ENCODE assay signal across 24 cellular contexts in genomic region chr17:28366605-28367004, GRCh38. TPM values are rescaled to one million over a fixed set of nuclear protein-coding genes. Genes with fewer than 3 reads are reported as not detected.
DNase-seq lines count a peak whose midpoint lies in the region; ATAC-seq, FAIRE-seq and TF ChIP-seq lines count a peak whose summit lies in the region.
"Had no signal": no experiment of that assay in that cellular context is flagged by ENCODE, and none has a peak within 500 bp of the region (broad histone marks: within the 10 kb centered on the region; RNA-seq: fewer than 3 reads in every experiment).

No MANE protein-coding gene starts in this region.

- ATAC-seq in HCT116 (no peak), HepG2 (no peak), HG02678 (IDR thresholded peaks at IDR 0.05; ENCODE audit: unreplicated experiment) (no peak)
- ATAC-seq: stimulated activated naive B cell treated with anti-CD40 and anti-IgM and Interleukin-4, amounts not matched to agents 10 μg/mL and 1 μg/mL and 100 μg/mL, for 72 hours had no signal

- H3K9me2 ChIP-seq in HCT116 (ENCODE audit: insufficient read depth): no peaks in the 10 kb centered on the region

- H3K9ac ChIP-seq in HCT116 (ENCODE audit: low read length) (no peak overlapping the region), HepG2 (ENCODE audit: insufficient read depth, low read depth, low read length) (no peak overlapping the region)
- H3K9ac ChIP-seq: neural progenitor cell had no signal

- no peak overlapping the region for H3K4me2 ChIP-seq in HCT116 (ENCODE audit: low read length)
- H3K4me2 ChIP-seq in HepG2 (ENCODE audit: low read depth, low read length): no peak overlapping the region
- H3K4me2 ChIP-seq: neural progenitor cell, PC-9 had no signal

- RAD21 ChIA-PET in HCT116 (lab: Charles Lee; ENCODE audit: low non-redundant PET in 1 of 2, low total read pairs in 2 of 2, uncharacterized antibody in 2 of 2, unreplicated experiment in 2 of 2): no interaction called here

- in situ Hi-C loops in HepG2 (cut with HindIII; ENCODE audit: extremely low pct_ligation_motif_present, low pct_unique_long_range_greater_than_20kb): no loop called here

- H3K27ac ChIP-seq in HCT116 (ENCODE audit: low read depth, low read length): no peak overlapping the region
- H3K27ac ChIP-seq in HepG2 (ENCODE audit: extremely low read length, insufficient read depth, low read length): peak overlapping the region; percentile 92
- no peak overlapping the region for H3K27ac ChIP-seq in spleen
- H3K27ac ChIP-seq: neural progenitor cell, PC-9, SJSA1, tibial nerve had no signal

- no peak overlapping the region for H3K4me3 Mint-ChIP-seq in Caco-2 (ENCODE audit: unreplicated experiment)
- H3K4me3 Mint-ChIP-seq: activated B cell treated with CpG ODN at 0.5 μM for 24 hours; CD4-positive, alpha-beta memory T cell; neural progenitor cell; stimulated activated naive B cell treated with anti-CD40 and anti-IgM and Interleukin-4, amounts not matched to agents 10 μg/mL and 1 μg/mL and 100 μg/mL, for 72 hours; T-helper 2 cell treated with Interferon-gamma antibody and Interleukin-4, amounts not matched to agents 5 μg/mL and 100 μg/mL, for 36 hours had no signal

- no peaks in the 10 kb centered on the region for H3K79me2 ChIP-seq in HCT116 (ENCODE audit: insufficient read depth, low read length)
- peaks cover 7% of the 10 kb centered on the region for H3K79me2 ChIP-seq in HepG2 (ENCODE audit: insufficient read depth, low read length)

- WGBS in HepG2 (ENCODE audit: low lambda C conversion rate): 89% methylated on average over 1 of the region's 1 CpG
- 65 to 93% (median 83%) methylated on average over 1 of the region's 1 CpG for WGBS in spleen, 5 donors

- no peak for TF ChIP-seq EP300 in HepG2 (IDR thresholded peaks at IDR 0.05; ENCODE audit: low read depth in 2 of 2, low read length in 2 of 2)
- no peak for TF ChIP-seq EP300 in HepG2 (CRISPR knock-in tag; IDR thresholded peaks at IDR 0.05; ENCODE audit: borderline replicate concordance)

- H3K36me3 Mint-ChIP-seq in Caco-2 (ENCODE audit: insufficient read depth, unreplicated experiment): peaks cover 66% of the 10 kb centered on the region
- H3K36me3 Mint-ChIP-seq: neural progenitor cell had no signal

- H3K4me3 ChIP-seq in Caco-2 (ENCODE audit: low read depth, low read length): no peak overlapping the region
- no peak overlapping the region for H3K4me3 ChIP-seq in HCT116 (replicated peaks in 1 of 2; ENCODE audit: low read depth in 1 of 2, low read length in 2 of 2)
- H3K4me3 ChIP-seq in HepG2 (replicated peaks in 1 of 3; ENCODE audit: insufficient read depth in 1 of 3, low read depth in 2 of 3, low read length in 3 of 3): no peak overlapping the region
- no peak overlapping the region for H3K4me3 ChIP-seq in spleen
- H3K4me3 ChIP-seq: neural progenitor cell, PC-9, SJSA1, tibial nerve had no signal

- no peaks in the 10 kb centered on the region for H3K27me3 Mint-ChIP-seq in Caco-2 (ENCODE audit: insufficient read depth, unreplicated experiment)
- H3K27me3 Mint-ChIP-seq: activated B cell treated with CpG ODN at 0.5 μM for 24 hours; CD4-positive, alpha-beta memory T cell; stimulated activated naive B cell treated with anti-CD40 and anti-IgM and Interleukin-4, amounts not matched to agents 10 μg/mL and 1 μg/mL and 100 μg/mL, for 72 hours had no signal

- peak; percentile 10 to 31 for TF ChIP-seq CTCF in Caco-2 (IDR thresholded peaks at IDR 0.05; ENCODE audit: insufficient read depth in 1 of 2, low read depth in 1 of 2, low read length in 1 of 2, severe bottlenecking in 1 of 2, unreplicated experiment in 1 of 2)
- TF ChIP-seq CTCF in HCT116 (IDR thresholded peaks at IDR 0.05 in 2 of 3, conservative IDR thresholded peaks at IDR 0.05 in 1 of 3; ENCODE audit: borderline replicate concordance in 1 of 3, insufficient read depth in 1 of 3, low read depth in 2 of 3, low read length in 2 of 3): peak in 2 of 3 experiments; percentile 14 to 29; a peak in 2 of 6 replicates
- no peak for TF ChIP-seq CTCF in HepG2 (CRISPR knock-in tag; IDR thresholded peaks at IDR 0.05)
- no peak for TF ChIP-seq CTCF in spleen (IDR thresholded peaks at IDR 0.05 in 8 of 11, conservative IDR thresholded peaks at IDR 0.05 in 3 of 11)

- H3K4me1 Mint-ChIP-seq in Caco-2 (ENCODE audit: low read depth, unreplicated experiment): peaks cover 42% of the 10 kb centered on the region

- no peaks in the 10 kb centered on the region for H3K9me3 ChIP-seq in Caco-2
- no peaks in the 10 kb centered on the region for H3K9me3 ChIP-seq in HCT116 (ENCODE audit: control insufficient read depth in 1 of 2, insufficient read depth in 1 of 2, low read depth in 1 of 2, low read length in 2 of 2)
- H3K9me3 ChIP-seq in HepG2 (ENCODE audit: low read length): no peaks in the 10 kb centered on the region
- H3K9me3 ChIP-seq in spleen: no peaks in the 10 kb centered on the region
- H3K9me3 ChIP-seq: SJSA1, tibial nerve had no signal

- peak overlapping the region; percentile 88 for H3K27ac Mint-ChIP-seq in Caco-2 (ENCODE audit: unreplicated experiment)
- H3K27ac Mint-ChIP-seq: activated B cell treated with CpG ODN at 0.5 μM for 24 hours; neural progenitor cell; T-helper 2 cell treated with Interferon-gamma antibody and Interleukin-4, amounts not matched to agents 5 μg/mL and 100 μg/mL, for 36 hours had no signal

- no peak overlapping the region for H2AFZ ChIP-seq in HCT116 (ENCODE audit: low read depth, low read length, poor library complexity, severe bottlenecking)
- H2AFZ ChIP-seq in HepG2 (ENCODE audit: low read length): no peak overlapping the region
- H2AFZ ChIP-seq: neural progenitor cell, PC-9 had no signal

- H4K20me1 ChIP-seq in HCT116 (ENCODE audit: insufficient read depth) (no peaks in the 10 kb centered on the region), HepG2 (ENCODE audit: insufficient read depth, low read length) (no peaks in the 10 kb centered on the region)

- H3K27me3 ChIP-seq in Caco-2 (replicated peaks; ENCODE audit: control insufficient read depth, insufficient read depth, low read length) (no peaks in the 10 kb centered on the region), HCT116 (ENCODE audit: insufficient read depth, low read length) (no peaks in the 10 kb centered on the region), HepG2 (ENCODE audit: control insufficient read depth in 1 of 2, insufficient read depth in 2 of 2, low read length in 2 of 2) (no peaks in the 10 kb centered on the region), spleen (replicated peaks in 1 of 7) (peaks cover 0 to 1% (median 0%) of the 10 kb centered on the region in 7 donors)
- H3K27me3 ChIP-seq: neural progenitor cell, SJSA1, tibial nerve had no signal

- H3K4me1 ChIP-seq in Caco-2 (peaks cover 42% of the 10 kb centered on the region), HCT116 (ENCODE audit: control insufficient read depth in 1 of 2, insufficient read depth in 2 of 2, low read length in 2 of 2) (peaks cover 7 to 17% of the 10 kb centered on the region in 2 experiments; a peak in 3 of 4 replicates), HepG2 (ENCODE audit: insufficient read depth, low read length) (peaks cover 52% of the 10 kb centered on the region), spleen (peaks cover 0 to 21% (median 13%) of the 10 kb centered on the region in 6 donors)

- CTCF ChIA-PET in Caco-2 (lab: Charles Lee): interaction anchor here (1.0 to 6.0 kb wide), 8 partner anchors 9 to 106 kb away, joined by 3 to 45 read pairs (median 4); partner anchors contain the start of genes IFT20, POLDIP2 and TNFAIP1
- CTCF ChIA-PET in HCT116 (lab: Charles Lee): interaction anchor here (1.0 to 1.7 kb wide), 2 partner anchors 31 to 50 kb away, joined by 3 to 4 read pairs; partner anchors contain the start of gene TNFAIP1
- CTCF ChIA-PET in HepG2 (lab: Yijun Ruan, JAX; ENCODE audit: low intra/inter-chr PET ratio, low total read pairs): no interaction called here

- POLR2A ChIA-PET in Caco-2 (lab: Charles Lee): interaction anchor here (0.6 to 3.2 kb wide), 4 partner anchors 9 to 205 kb away, joined by 3 to 44 read pairs (median 8); partner anchors contain the start of genes IFT20, PIGS, POLDIP2 and TNFAIP1
- POLR2A ChIA-PET in HCT116 (lab: Charles Lee): interaction anchor here (1.3 kb wide), 1 partner anchor 9 kb away, joined by 3 read pairs; a partner anchor contains a TSS
- POLR2A ChIA-PET in HepG2 (lab: Yijun Ruan, JAX): interaction anchor here (0.9 to 8.3 kb wide), 5 partner anchors 10 to 50 kb away, joined by 6 to 183 read pairs (median 63); partner anchors contain the start of genes IFT20, POLDIP2, SLC46A1 and TNFAIP1

- intact Hi-C loops in Caco-2 (cut with micrococcal nuclease; ENCODE audit: unreplicated experiment): loop anchor here (10.0 kb wide), 1 partner anchor 178 kb away; no protein-coding TSS in a partner anchor
- intact Hi-C loops in HCT116 (cut with micrococcal nuclease): no loop called here
- intact Hi-C loops in HepG2 (cut with micrococcal nuclease; ENCODE audit: unreplicated experiment): no loop called here
- intact Hi-C loops in spleen (cut with DNase I; ENCODE audit: low total_unique reads): no loop called here

- H3K9me3 Mint-ChIP-seq in Caco-2 (ENCODE audit: unreplicated experiment): no peaks in the 10 kb centered on the region
- H3K9me3 Mint-ChIP-seq: activated B cell treated with CpG ODN at 0.5 μM for 24 hours; CD4-positive, alpha-beta memory T cell; neural progenitor cell; stimulated activated naive B cell treated with anti-CD40 and anti-IgM and Interleukin-4, amounts not matched to agents 10 μg/mL and 1 μg/mL and 100 μg/mL, for 72 hours; T-helper 2 cell treated with Interferon-gamma antibody and Interleukin-4, amounts not matched to agents 5 μg/mL and 100 μg/mL, for 36 hours had no signal

- no peak for TF ChIP-seq RAD21 in HCT116 (IDR thresholded peaks at IDR 0.05; ENCODE audit: low read depth)
- TF ChIP-seq RAD21 in HepG2 (CRISPR knock-in tag; IDR thresholded peaks at IDR 0.05): no peak

- TF ChIP-seq POLR2A in HCT116 (IDR thresholded peaks at IDR 0.05; ENCODE audit: borderline replicate concordance, extremely low read depth, insufficient read depth, insufficient read length) (no peak), HepG2 (IDR thresholded peaks at IDR 0.05; ENCODE audit: insufficient read depth in 1 of 2, low read depth in 2 of 2, low read length in 2 of 2) (no peak), spleen (IDR thresholded peaks at IDR 0.05) (no peak)

- no TSS peak for BruUV-seq in Caco-2 (replicated peaks; lab: Mats Ljungman, UMichigan)
- BruUV-seq in HCT116 (replicated peaks; lab: Mats Ljungman, UMichigan): no TSS peak
- no TSS peak for BruUV-seq in HepG2 (replicated peaks; lab: Mats Ljungman, UMichigan)

- peaks cover 17% of the 10 kb centered on the region for H3K36me3 ChIP-seq in Caco-2 (ENCODE audit: control insufficient read depth, insufficient read depth, low read length)
- H3K36me3 ChIP-seq in HCT116 (ENCODE audit: control insufficient read depth in 1 of 2, insufficient read depth in 2 of 2, low read length in 2 of 2): peaks cover 0 to 2% of the 10 kb centered on the region in 2 experiments; a peak in 3 of 4 replicates
- peaks cover 5 to 18% of the 10 kb centered on the region in 2 experiments for H3K36me3 ChIP-seq in HepG2 (replicated peaks in 1 of 2; ENCODE audit: control insufficient read depth in 1 of 2, insufficient read depth in 2 of 2, low read length in 2 of 2)
- H3K36me3 ChIP-seq in spleen: peaks cover 0 to 47% (median 34%) of the 10 kb centered on the region in 6 donors
- H3K36me3 ChIP-seq: neural progenitor cell had no signal

- DNase-seq in Caco-2 (peak in 1 of 2 experiments; percentile 46), HCT116 (ENCODE audit: low read depth, low spot score) (no peak), cerebellar cortex (ENCODE audit: low spot score) (peak; percentile 38), HepG2 (ENCODE audit: low spot score) (no peak), ureter (ENCODE audit: low spot score) (no peak), spleen (no peak)
- no peak for DNase-seq in effector CD8-positive, alpha-beta T cell (lab: John Stamatoyannopoulos, UW)
- DNase-seq: activated B cell treated with CpG ODN at 0.5 μM for 24 hours; amygdala; CD4-positive, alpha-beta memory T cell; cerebellar nuclear complex; DMS79 treated with DMSO at 0.1 percent for 48 hours; foreskin fibroblast; NCI-H1417 treated with DMSO at 0.1 percent for 48 hours; NCI-H82; PC-9; stimulated activated naive B cell treated with anti-CD40 and anti-IgM and Interleukin-4, amounts not matched to agents 10 μg/mL and 1 μg/mL and 100 μg/mL, for 72 hours had no signal

- FAIRE-seq in HepG2 (lab: Jason Lieb, UNC): no peak

RNA-seq across cellular contexts. Expression of gene SEBOX, which starts 1.6 kb away (rescaled TPM):
- total RNA-seq in Caco-2 (2022): not detected in 2 replicates
- total RNA-seq in HCT116 (2021; ENCODE audit: unreplicated experiment): not detected
- polyA plus RNA-seq in HCT116 (2012): not detected in 2 replicates
- total RNA-seq in HepG2 (2016; rRNA removed; fragmentation: Illumina TruSeq; extraction: Trizol): not detected in 2 replicates
- total RNA-seq in HepG2 (2016; cell fraction: cytosol; rRNA removed; fragmentation: Illumina TruSeq; extraction: Trizol; ENCODE audit: low read depth): not detected in 2 replicates
- total RNA-seq in HepG2 (2016; cell fraction: insoluble cytoplasmic fraction; rRNA removed; fragmentation: Illumina TruSeq; extraction: Trizol): not detected in 2 replicates
- not detected in 2 replicates for total RNA-seq in HepG2 (2016; cell fraction: membrane; rRNA removed; fragmentation: Illumina TruSeq; extraction: Trizol)
- not detected in 2 replicates for total RNA-seq in HepG2 (2016; cell fraction: nucleus; rRNA removed; fragmentation: Illumina TruSeq; extraction: Trizol)
- polyA plus RNA-seq in HepG2 (2011; rRNA removed): not detected in 2 replicates
- polyA plus RNA-seq in HepG2 (2011; cell fraction: cytosol; rRNA removed): not detected in 2 replicates
- polyA plus RNA-seq in HepG2 (2011; cell fraction: nucleus; rRNA removed): 0.43 TPM in 1 of 2 replicates, not detected in the other
- polyA plus RNA-seq in HepG2 (2012): not detected in 2 replicates
- polyA plus RNA-seq in HepG2 (2016; cell fraction: cytosol; fragmentation: Illumina TruSeq; extraction: Trizol; ENCODE audit: low read depth): not detected in 2 replicates
- not detected in 2 replicates for polyA plus RNA-seq in HepG2 (2016; cell fraction: insoluble cytoplasmic fraction; fragmentation: Illumina TruSeq; extraction: Trizol; ENCODE audit: low read depth)
- polyA plus RNA-seq in HepG2 (2016; cell fraction: membrane; fragmentation: Illumina TruSeq; extraction: Trizol; ENCODE audit: low read depth): not detected in 2 replicates
- not detected in 2 replicates for polyA plus RNA-seq in HepG2 (2016; cell fraction: nucleus; fragmentation: Illumina TruSeq; extraction: Trizol; ENCODE audit: insufficient read depth, low read depth)
- 0.34 TPM in 1 of 2 replicates, not detected in the other for polyA minus RNA-seq in HepG2 (2011; rRNA and poly(A)+ RNA removed; ENCODE audit: low replicate concordance)
- polyA minus RNA-seq in HepG2 (2011; cell fraction: cytosol; rRNA and poly(A)+ RNA removed): not detected in 2 replicates
- polyA minus RNA-seq in HepG2 (2011; cell fraction: nucleus; rRNA and poly(A)+ RNA removed): not detected in 2 replicates
- total RNA-seq in ureter: not detected
- total RNA-seq in spleen: not detected
- not detected for polyA plus RNA-seq in spleen
- total RNA-seq: activated B cell treated with CpG ODN at 0.5 μM for 24 hours; activated CD8-positive, alpha-beta memory T cell treated with anti-CD3 and anti-CD28 coated beads for 36 hours; CD4-positive, alpha-beta memory T cell; mononuclear cell; PC-9; SJSA1; tibial nerve had no signal
- polyA plus RNA-seq: CD4-positive, alpha-beta memory T cell had no signal

RNA-seq across cellular contexts. Expression of gene VTN, which starts 3.5 kb away (rescaled TPM):
- total RNA-seq in Caco-2 (2022) (273 and 298 TPM in 2 replicates), HCT116 (2021; ENCODE audit: unreplicated experiment) (1.5 TPM), HepG2 (2016; rRNA removed; fragmentation: Illumina TruSeq; extraction: Trizol) (43.9 and 108 TPM in 2 replicates), ureter (1.0 TPM), spleen (1 to 10 TPM in 4 of 7 donors, under 1 TPM in 3; 0.84 to 4.0 (median 1.7) TPM)
- not detected in 2 replicates for polyA plus RNA-seq in HCT116 (2012)
- 11.6 and 13.5 TPM in 2 replicates for total RNA-seq in HepG2 (2016; cell fraction: cytosol; rRNA removed; fragmentation: Illumina TruSeq; extraction: Trizol; ENCODE audit: low read depth)
- 42.5 and 110 TPM in 2 replicates for total RNA-seq in HepG2 (2016; cell fraction: insoluble cytoplasmic fraction; rRNA removed; fragmentation: Illumina TruSeq; extraction: Trizol)
- total RNA-seq in HepG2 (2016; cell fraction: membrane; rRNA removed; fragmentation: Illumina TruSeq; extraction: Trizol): 21.9 and 23.9 TPM in 2 replicates
- 103 and 124 TPM in 2 replicates for total RNA-seq in HepG2 (2016; cell fraction: nucleus; rRNA removed; fragmentation: Illumina TruSeq; extraction: Trizol)
- polyA plus RNA-seq in HepG2 (2011; rRNA removed) (131 and 230 TPM in 2 replicates), spleen (1 to 10 TPM; 1.2 to 1.8 (median 1.4) TPM)
- 124 and 146 TPM in 2 replicates for polyA plus RNA-seq in HepG2 (2011; cell fraction: cytosol; rRNA removed)
- 140 and 166 TPM in 2 replicates for polyA plus RNA-seq in HepG2 (2011; cell fraction: nucleus; rRNA removed)
- polyA plus RNA-seq in HepG2 (2012): 284 and 339 TPM in 2 replicates
- polyA plus RNA-seq in HepG2 (2016; cell fraction: cytosol; fragmentation: Illumina TruSeq; extraction: Trizol; ENCODE audit: low read depth): 22.3 and 24.7 TPM in 2 replicates
- polyA plus RNA-seq in HepG2 (2016; cell fraction: insoluble cytoplasmic fraction; fragmentation: Illumina TruSeq; extraction: Trizol; ENCODE audit: low read depth): 46.3 and 58.2 TPM in 2 replicates
- 29.7 and 32.6 TPM in 2 replicates for polyA plus RNA-seq in HepG2 (2016; cell fraction: membrane; fragmentation: Illumina TruSeq; extraction: Trizol; ENCODE audit: low read depth)
- 199 and 223 TPM in 2 replicates for polyA plus RNA-seq in HepG2 (2016; cell fraction: nucleus; fragmentation: Illumina TruSeq; extraction: Trizol; ENCODE audit: insufficient read depth, low read depth)
- polyA minus RNA-seq in HepG2 (2011; rRNA and poly(A)+ RNA removed; ENCODE audit: low replicate concordance): 37.6 and 134 TPM in 2 replicates
- polyA minus RNA-seq in HepG2 (2011; cell fraction: cytosol; rRNA and poly(A)+ RNA removed): 45.8 and 97.8 TPM in 2 replicates
- 30.3 and 66.1 TPM in 2 replicates for polyA minus RNA-seq in HepG2 (2011; cell fraction: nucleus; rRNA and poly(A)+ RNA removed)
- total RNA-seq: mononuclear cell, PC-9 had no signal
- polyA plus RNA-seq: CD4-positive, alpha-beta memory T cell had no signal

RNA-seq across cellular contexts. Expression of gene SARM1, which starts 4.9 kb away (rescaled TPM):
- total RNA-seq in Caco-2 (2022): 32.8 and 34.4 TPM in 2 replicates
- 1.3 TPM for total RNA-seq in HCT116 (2021; ENCODE audit: unreplicated experiment)
- 1.3 and 1.7 TPM in 2 replicates for polyA plus RNA-seq in HCT116 (2012)
- 0.25 and 0.73 TPM in 2 replicates for total RNA-seq in HepG2 (2016; rRNA removed; fragmentation: Illumina TruSeq; extraction: Trizol)
- 0.09 and 0.20 TPM in 2 replicates for total RNA-seq in HepG2 (2016; cell fraction: cytosol; rRNA removed; fragmentation: Illumina TruSeq; extraction: Trizol; ENCODE audit: low read depth)
- total RNA-seq in HepG2 (2016; cell fraction: insoluble cytoplasmic fraction; rRNA removed; fragmentation: Illumina TruSeq; extraction: Trizol): 0.73 and 0.78 TPM in 2 replicates
- 0.09 and 0.28 TPM in 2 replicates for total RNA-seq in HepG2 (2016; cell fraction: membrane; rRNA removed; fragmentation: Illumina TruSeq; extraction: Trizol)
- total RNA-seq in HepG2 (2016; cell fraction: nucleus; rRNA removed; fragmentation: Illumina TruSeq; extraction: Trizol): 0.84 and 0.94 TPM in 2 replicates
- 0.86 and 1.1 TPM in 2 replicates for polyA plus RNA-seq in HepG2 (2011; rRNA removed)
- 0.30 and 0.56 TPM in 2 replicates for polyA plus RNA-seq in HepG2 (2011; cell fraction: cytosol; rRNA removed)
- 5.4 and 6.1 TPM in 2 replicates for polyA plus RNA-seq in HepG2 (2011; cell fraction: nucleus; rRNA removed)
- polyA plus RNA-seq in HepG2 (2012): 0.36 and 3.0 TPM in 2 replicates
- 0.14 and 0.16 TPM in 2 replicates for polyA plus RNA-seq in HepG2 (2016; cell fraction: cytosol; fragmentation: Illumina TruSeq; extraction: Trizol; ENCODE audit: low read depth)
- polyA plus RNA-seq in HepG2 (2016; cell fraction: insoluble cytoplasmic fraction; fragmentation: Illumina TruSeq; extraction: Trizol; ENCODE audit: low read depth): 0.27 and 0.61 TPM in 2 replicates
- polyA plus RNA-seq in HepG2 (2016; cell fraction: membrane; fragmentation: Illumina TruSeq; extraction: Trizol; ENCODE audit: low read depth): 0.22 and 0.23 TPM in 2 replicates
- polyA plus RNA-seq in HepG2 (2016; cell fraction: nucleus; fragmentation: Illumina TruSeq; extraction: Trizol; ENCODE audit: insufficient read depth, low read depth): 2.1 and 2.7 TPM in 2 replicates
- 2.2 and 23.4 TPM in 2 replicates for polyA minus RNA-seq in HepG2 (2011; rRNA and poly(A)+ RNA removed; ENCODE audit: low replicate concordance)
- polyA minus RNA-seq in HepG2 (2011; cell fraction: cytosol; rRNA and poly(A)+ RNA removed): 0.09 and 0.30 TPM in 2 replicates
- 3.9 TPM in 2 replicates for polyA minus RNA-seq in HepG2 (2011; cell fraction: nucleus; rRNA and poly(A)+ RNA removed)
- 34.7 TPM for total RNA-seq in ureter
- total RNA-seq in spleen: 10 to 100 TPM; 25.9 to 48.7 (median 39.9) TPM
- polyA plus RNA-seq in spleen: 10 to 100 TPM in 1 of 3 donors, 1 to 10 TPM in 2; 4.7 to 17.1 (median 6.3) TPM

RNA-seq across cellular contexts. Expression of gene POLDIP2, which starts 9.3 kb away (rescaled TPM):
- total RNA-seq in Caco-2 (2022) (257 and 265 TPM in 2 replicates), HCT116 (2021; ENCODE audit: unreplicated experiment) (78.0 TPM), HepG2 (2016; rRNA removed; fragmentation: Illumina TruSeq; extraction: Trizol) (114 and 127 TPM in 2 replicates), ureter (74.6 TPM), spleen (10 to 100 TPM; 45.6 to 62.6 (median 49.0) TPM)
- polyA plus RNA-seq in HCT116 (2012): 58.6 and 65.7 TPM in 2 replicates
- 63.3 and 67.3 TPM in 2 replicates for total RNA-seq in HepG2 (2016; cell fraction: cytosol; rRNA removed; fragmentation: Illumina TruSeq; extraction: Trizol; ENCODE audit: low read depth)
- 112 and 115 TPM in 2 replicates for total RNA-seq in HepG2 (2016; cell fraction: insoluble cytoplasmic fraction; rRNA removed; fragmentation: Illumina TruSeq; extraction: Trizol)
- 118 and 133 TPM in 2 replicates for total RNA-seq in HepG2 (2016; cell fraction: membrane; rRNA removed; fragmentation: Illumina TruSeq; extraction: Trizol)
- total RNA-seq in HepG2 (2016; cell fraction: nucleus; rRNA removed; fragmentation: Illumina TruSeq; extraction: Trizol): 47.1 and 53.4 TPM in 2 replicates
- polyA plus RNA-seq in HepG2 (2011; rRNA removed) (85.9 and 86.0 TPM in 2 replicates), spleen (10 to 100 TPM; 27.8 to 47.1 (median 38.7) TPM)
- polyA plus RNA-seq in HepG2 (2011; cell fraction: cytosol; rRNA removed): 82.5 and 91.5 TPM in 2 replicates
- polyA plus RNA-seq in HepG2 (2011; cell fraction: nucleus; rRNA removed): 40.8 and 49.4 TPM in 2 replicates
- 60.2 and 73.0 TPM in 2 replicates for polyA plus RNA-seq in HepG2 (2012)
- 78.3 and 93.1 TPM in 2 replicates for polyA plus RNA-seq in HepG2 (2016; cell fraction: cytosol; fragmentation: Illumina TruSeq; extraction: Trizol; ENCODE audit: low read depth)
- polyA plus RNA-seq in HepG2 (2016; cell fraction: insoluble cytoplasmic fraction; fragmentation: Illumina TruSeq; extraction: Trizol; ENCODE audit: low read depth): 128 and 147 TPM in 2 replicates
- 120 and 126 TPM in 2 replicates for polyA plus RNA-seq in HepG2 (2016; cell fraction: membrane; fragmentation: Illumina TruSeq; extraction: Trizol; ENCODE audit: low read depth)
- polyA plus RNA-seq in HepG2 (2016; cell fraction: nucleus; fragmentation: Illumina TruSeq; extraction: Trizol; ENCODE audit: insufficient read depth, low read depth): 79.9 and 84.9 TPM in 2 replicates
- polyA minus RNA-seq in HepG2 (2011; rRNA and poly(A)+ RNA removed; ENCODE audit: low replicate concordance): 108 and 190 TPM in 2 replicates
- polyA minus RNA-seq in HepG2 (2011; cell fraction: cytosol; rRNA and poly(A)+ RNA removed): 42.1 and 47.7 TPM in 2 replicates
- polyA minus RNA-seq in HepG2 (2011; cell fraction: nucleus; rRNA and poly(A)+ RNA removed): 22.0 and 26.2 TPM in 2 replicates

RNA-seq across cellular contexts. Expression of gene TNFAIP1, which starts 31.0 kb away (rescaled TPM):
- total RNA-seq in Caco-2 (2022): 105 and 119 TPM in 2 replicates
- total RNA-seq in HCT116 (2021; ENCODE audit: unreplicated experiment): 33.4 TPM
- 22.7 and 29.0 TPM in 2 replicates for polyA plus RNA-seq in HCT116 (2012)
- 17.5 and 18.7 TPM in 2 replicates for total RNA-seq in HepG2 (2016; rRNA removed; fragmentation: Illumina TruSeq; extraction: Trizol)
- total RNA-seq in HepG2 (2016; cell fraction: cytosol; rRNA removed; fragmentation: Illumina TruSeq; extraction: Trizol; ENCODE audit: low read depth): 3.0 and 3.3 TPM in 2 replicates
- total RNA-seq in HepG2 (2016; cell fraction: insoluble cytoplasmic fraction; rRNA removed; fragmentation: Illumina TruSeq; extraction: Trizol): 17.6 and 18.0 TPM in 2 replicates
- 10.3 and 13.6 TPM in 2 replicates for total RNA-seq in HepG2 (2016; cell fraction: membrane; rRNA removed; fragmentation: Illumina TruSeq; extraction: Trizol)
- 10.7 and 12.2 TPM in 2 replicates for total RNA-seq in HepG2 (2016; cell fraction: nucleus; rRNA removed; fragmentation: Illumina TruSeq; extraction: Trizol)
- polyA plus RNA-seq in HepG2 (2011; rRNA removed): 40.6 and 42.8 TPM in 2 replicates
- polyA plus RNA-seq in HepG2 (2011; cell fraction: cytosol; rRNA removed): 26.7 and 28.6 TPM in 2 replicates
- polyA plus RNA-seq in HepG2 (2011; cell fraction: nucleus; rRNA removed): 42.5 and 48.1 TPM in 2 replicates
- 16.3 and 24.4 TPM in 2 replicates for polyA plus RNA-seq in HepG2 (2012)
- polyA plus RNA-seq in HepG2 (2016; cell fraction: cytosol; fragmentation: Illumina TruSeq; extraction: Trizol; ENCODE audit: low read depth): 3.2 and 5.3 TPM in 2 replicates
- polyA plus RNA-seq in HepG2 (2016; cell fraction: insoluble cytoplasmic fraction; fragmentation: Illumina TruSeq; extraction: Trizol; ENCODE audit: low read depth): 18.4 and 21.2 TPM in 2 replicates
- polyA plus RNA-seq in HepG2 (2016; cell fraction: membrane; fragmentation: Illumina TruSeq; extraction: Trizol; ENCODE audit: low read depth): 8.2 and 8.8 TPM in 2 replicates
- polyA plus RNA-seq in HepG2 (2016; cell fraction: nucleus; fragmentation: Illumina TruSeq; extraction: Trizol; ENCODE audit: insufficient read depth, low read depth): 17.9 and 19.3 TPM in 2 replicates
- polyA minus RNA-seq in HepG2 (2011; rRNA and poly(A)+ RNA removed; ENCODE audit: low replicate concordance): 67.1 and 165 TPM in 2 replicates
- polyA minus RNA-seq in HepG2 (2011; cell fraction: cytosol; rRNA and poly(A)+ RNA removed): 30.3 and 32.2 TPM in 2 replicates
- 20.6 and 26.7 TPM in 2 replicates for polyA minus RNA-seq in HepG2 (2011; cell fraction: nucleus; rRNA and poly(A)+ RNA removed)
- total RNA-seq in ureter: 55.1 TPM
- total RNA-seq in spleen: 100 to 1,000 TPM in 4 of 7 donors, 10 to 100 TPM in 3; 83.8 to 154 (median 108) TPM
- polyA plus RNA-seq in spleen: 10 to 100 TPM; 15.2 to 34.2 (median 16.3) TPM

Comparison
In these comparisons a context has a peak if more than half of its experiments do, and no peak if none do; other contexts are left out.
1. CTCF ChIP-seq: peak in Caco-2 (2 of 2) and HCT116 (2 of 3); none in HepG2 (single experiment) and spleen (0 of 11).
2. RNA of gene SARM1, which starts 4.9 kb away (total RNA-seq): 25.9 to 48.7 TPM in spleen, 34.7 TPM in ureter (single experiment) and 32.8 to 34.4 TPM in Caco-2; 1.3 TPM in HCT116 (single experiment) and 0.09 to 0.94 TPM in HepG2; every median in the first group is over 10 times any median in the second.